Comparison of ENCODE assay signal across 1 cellular context in the genomic region with DNA sequence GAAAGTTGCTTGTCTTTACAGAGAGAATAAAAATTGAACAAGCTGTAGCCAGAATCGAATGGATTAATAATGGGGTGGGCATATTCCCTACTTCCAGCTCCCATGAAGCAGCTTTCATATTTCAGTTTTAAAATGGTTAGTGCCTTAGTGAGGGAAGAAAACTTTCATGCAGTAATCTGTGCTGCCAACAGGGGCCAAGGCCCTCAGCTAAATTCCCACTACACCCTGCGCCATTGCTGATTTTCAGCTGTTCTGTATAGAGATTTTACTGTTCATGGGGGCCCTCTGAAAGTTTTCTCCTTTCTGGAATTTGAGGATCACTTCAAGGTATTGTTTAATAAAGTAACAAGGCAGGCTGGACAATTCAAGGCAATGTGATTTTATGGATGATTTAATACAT.
TF ChIP-seq lines count a peak whose summit lies in the region.

No MANE protein-coding gene starts in this region.

TF ChIP-seq in K562, 482 proteins besides CTCF, POLR2A, EP300 and RAD21 (continued from another document):
- TF ChIP-seq, protein P1, sequence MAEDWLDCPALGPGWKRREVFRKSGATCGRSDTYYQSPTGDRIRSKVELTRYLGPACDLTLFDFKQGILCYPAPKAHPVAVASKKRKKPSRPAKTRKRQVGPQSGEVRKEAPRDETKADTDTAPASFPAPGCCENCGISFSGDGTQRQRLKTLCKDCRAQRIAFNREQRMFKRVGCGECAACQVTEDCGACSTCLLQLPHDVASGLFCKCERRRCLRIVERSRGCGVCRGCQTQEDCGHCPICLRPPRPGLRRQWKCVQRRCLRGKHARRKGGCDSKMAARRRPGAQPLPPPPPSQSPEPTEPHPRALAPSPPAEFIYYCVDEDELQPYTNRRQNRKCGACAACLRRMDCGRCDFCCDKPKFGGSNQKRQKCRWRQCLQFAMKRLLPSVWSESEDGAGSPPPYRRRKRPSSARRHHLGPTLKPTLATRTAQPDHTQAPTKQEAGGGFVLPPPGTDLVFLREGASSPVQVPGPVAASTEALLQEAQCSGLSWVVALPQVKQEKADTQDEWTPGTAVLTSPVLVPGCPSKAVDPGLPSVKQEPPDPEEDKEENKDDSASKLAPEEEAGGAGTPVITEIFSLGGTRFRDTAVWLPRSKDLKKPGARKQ (CRISPR knock-in tag; IDR thresholded peaks at IDR 0.05): no peak
TF ChIP-seq in K562: peak in this region for 0.
